In genomic region chr13:112587767-112588489, GRCh38 we compare ENCODE assay signal across 8 cellular contexts. TPM values are rescaled to one million over a fixed set of nuclear protein-coding genes. Genes with fewer than 3 reads are reported as not detected.
DNase-seq lines count a peak whose midpoint lies in the region; ATAC-seq and TF ChIP-seq lines count a peak whose summit lies in the region.

TSS of gene TUBGCP3 (minus strand) at chr13:112588153. CDS start at chr13:112587980, 173 bp downstream.

- DNase-seq in AG09309 (ENCODE audit: low read depth) (peak; percentile 27), NCI-H345 treated with DMSO at 0.1 percent for 48 hours (lab: John Stamatoyannopoulos, UW; ENCODE audit: unreplicated experiment) (peak; percentile 58), cerebellum (ENCODE audit: low spot score) (peak; percentile 84), kidney glomerular epithelial cell (lab: John Stamatoyannopoulos, UW) (peak; percentile 62)
- peak; percentile 70 to 71 for DNase-seq in activated CD4-positive, alpha-beta T cell treated with anti-CD3 and anti-CD28 coated beads for 24 hours (ENCODE audit: low read depth in 2 of 2)
- DNase-seq in stimulated activated CD4-positive, alpha-beta T cell treated with anti-CD3 and anti-CD28 coated beads, Interleukin-15, amount 100 ng/mL, for 48 hours (ENCODE audit: low read depth in 2 of 2): peak; percentile 67 to 71

- no peak for TF ChIP-seq CTCF in AG09309 (IDR thresholded peaks at IDR 0.05; ENCODE audit: control insufficient read depth, insufficient read depth, low read depth, low read length, missing control alignments)

- peak within 1 kb of the TSS; percentile 98 for H3K4me3 ChIP-seq in AG09309 (ENCODE audit: control insufficient read depth, low read depth, low read length)

- ATAC-seq in GM18907 (IDR thresholded peaks at IDR 0.05; ENCODE audit: unreplicated experiment): peak; percentile 82
- ATAC-seq in HG03135 (IDR thresholded peaks at IDR 0.05; ENCODE audit: unreplicated experiment): peak; percentile 76

RNA-seq across cellular contexts. Expression of gene TUBGCP3, which starts in this region (rescaled TPM):
- total RNA-seq in cerebellum: 45.8 TPM

Comparison
In these comparisons a context has a peak if more than half of its experiments do, and no peak if none do; other contexts are left out.
1. Peak in every context shown above with its lines: DNase-seq, ATAC-seq and H3K4me3 ChIP-seq.
2. DNase-seq: peak in every context shown above with its lines; median percentile 84 in cerebellum; 70 in activated CD4-positive, alpha-beta T cell treated with anti-CD3 and anti-CD28 coated beads for 24 hours; 69 in stimulated activated CD4-positive, alpha-beta T cell treated with anti-CD3 and anti-CD28 coated beads, Interleukin-15, amount 100 ng/mL, for 48 hours; 62 in kidney glomerular epithelial cell; 58 in NCI-H345 treated with DMSO at 0.1 percent for 48 hours; 27 in AG09309.